In genomic region chr10:98425511-98426352, GRCh38 we compare ENCODE assay signal across 8 cellular contexts. TPM values are rescaled to one million over a fixed set of nuclear protein-coding genes. Genes with fewer than 3 reads are reported as not detected.
DNase-seq lines count a peak whose midpoint lies in the region; ATAC-seq and TF ChIP-seq lines count a peak whose summit lies in the region.

No MANE protein-coding gene starts in this region.

- ATAC-seq in GM21390 (IDR thresholded peaks at IDR 0.05; ENCODE audit: unreplicated experiment) (peak; percentile 85), GM19035 (IDR thresholded peaks at IDR 0.05; ENCODE audit: unreplicated experiment) (no peak)

- no peak overlapping the region for H3K27ac Mint-ChIP-seq in activated CD4-positive, alpha-beta T cell treated with anti-CD3 and anti-CD28 coated beads, Interleukin-2, amount 10 ng/mL, durations not matched to agents 24 days and 14 days

- H3K4me1 Mint-ChIP-seq in activated CD4-positive, alpha-beta T cell treated with anti-CD3 and anti-CD28 coated beads, Interleukin-2, amount 10 ng/mL, durations not matched to agents 24 days and 14 days: no peaks in the 10 kb centered on the region

- H3K36me3 Mint-ChIP-seq in activated CD4-positive, alpha-beta T cell treated with anti-CD3 and anti-CD28 coated beads, Interleukin-2, amount 10 ng/mL, durations not matched to agents 24 days and 14 days (ENCODE audit: low read depth): peaks cover 17% of the 10 kb centered on the region

- intact Hi-C loops in activated CD4-positive, alpha-beta T cell treated with anti-CD3 and anti-CD28 coated beads, Interleukin-2, amount 10 ng/mL, durations not matched to agents 24 days and 14 days (cut with micrococcal nuclease): no loop called here

- DNase-seq in EH (ENCODE audit: low read depth) (peak; percentile 45), MG63 (peak; percentile 34), erythroblast (lab: John Stamatoyannopoulos, UW) (peak; percentile 78 to 86), NCI-H1436 treated with DMSO at 0.1 percent for 48 hours (lab: John Stamatoyannopoulos, UW) (no peak)
- peak; percentile 80 for DNase-seq in activated CD4-positive, alpha-beta T cell treated with anti-CD3 and anti-CD28 coated beads, Interleukin-2, amount 10 ng/mL, durations not matched to agents 24 days and 14 days

- TF ChIP-seq POLR2A in erythroblast (IDR thresholded peaks at IDR 0.05; ENCODE audit: low read length): no peak

- no peaks in the 10 kb centered on the region for H3K27me3 ChIP-seq in MG63
- H3K27me3 ChIP-seq in neutrophil: no peaks in the 10 kb centered on the region

- H3K36me3 ChIP-seq in MG63 (no peaks in the 10 kb centered on the region; the same call in none of the 2 replicates), neutrophil (peaks cover 98% of the 10 kb centered on the region)

- H3K9me3 ChIP-seq in MG63: no peaks in the 10 kb centered on the region
- H3K9me3 ChIP-seq in neutrophil: no peaks in the 10 kb centered on the region

- no peak overlapping the region for H3K4me3 ChIP-seq in MG63
- no peak overlapping the region for H3K4me3 ChIP-seq in neutrophil (ENCODE audit: low read depth in 1 of 2, low read length in 1 of 2)

- H3K27ac ChIP-seq in neutrophil: no peak overlapping the region

- no peaks in the 10 kb centered on the region for H3K27me3 Mint-ChIP-seq in activated CD4-positive, alpha-beta T cell treated with anti-CD3 and anti-CD28 coated beads, Interleukin-2, amount 10 ng/mL, durations not matched to agents 24 days and 14 days

- no peaks in the 10 kb centered on the region for H3K9me3 Mint-ChIP-seq in activated CD4-positive, alpha-beta T cell treated with anti-CD3 and anti-CD28 coated beads, Interleukin-2, amount 10 ng/mL, durations not matched to agents 24 days and 14 days

- H3K4me3 Mint-ChIP-seq in activated CD4-positive, alpha-beta T cell treated with anti-CD3 and anti-CD28 coated beads, Interleukin-2, amount 10 ng/mL, durations not matched to agents 24 days and 14 days: no peak overlapping the region

- no peaks in the 10 kb centered on the region for H3K4me1 ChIP-seq in neutrophil (ENCODE audit: control insufficient read depth in 1 of 2, insufficient read depth in 1 of 2, low read depth in 1 of 2, low read length in 1 of 2)

- TF ChIP-seq CTCF in neutrophil (IDR thresholded peaks at IDR 0.05): peak; percentile 39

RNA-seq across cellular contexts. Expression of gene PYROXD2, which starts 10.8 kb away (rescaled TPM):
- 1.6 and 1.8 TPM in 2 replicates for total RNA-seq in MG63 (2014; rRNA removed; shearing (Covaris generic); ENCODE audit: low replicate concordance)
- 2.3 and 4.3 TPM in 2 replicates for total RNA-seq in activated CD4-positive, alpha-beta T cell treated with anti-CD3 and anti-CD28 coated beads, Interleukin-2, amount 10 ng/mL, durations not matched to agents 24 days and 14 days

RNA-seq across cellular contexts. Expression of gene HPS1, which starts 21.0 kb away (rescaled TPM):
- 34.5 and 41.8 TPM in 2 replicates for total RNA-seq in MG63 (2014; rRNA removed; shearing (Covaris generic); ENCODE audit: low replicate concordance)
- total RNA-seq in activated CD4-positive, alpha-beta T cell treated with anti-CD3 and anti-CD28 coated beads, Interleukin-2, amount 10 ng/mL, durations not matched to agents 24 days and 14 days: 58.6 and 61.5 TPM in 2 replicates
